In the genomic region with DNA sequence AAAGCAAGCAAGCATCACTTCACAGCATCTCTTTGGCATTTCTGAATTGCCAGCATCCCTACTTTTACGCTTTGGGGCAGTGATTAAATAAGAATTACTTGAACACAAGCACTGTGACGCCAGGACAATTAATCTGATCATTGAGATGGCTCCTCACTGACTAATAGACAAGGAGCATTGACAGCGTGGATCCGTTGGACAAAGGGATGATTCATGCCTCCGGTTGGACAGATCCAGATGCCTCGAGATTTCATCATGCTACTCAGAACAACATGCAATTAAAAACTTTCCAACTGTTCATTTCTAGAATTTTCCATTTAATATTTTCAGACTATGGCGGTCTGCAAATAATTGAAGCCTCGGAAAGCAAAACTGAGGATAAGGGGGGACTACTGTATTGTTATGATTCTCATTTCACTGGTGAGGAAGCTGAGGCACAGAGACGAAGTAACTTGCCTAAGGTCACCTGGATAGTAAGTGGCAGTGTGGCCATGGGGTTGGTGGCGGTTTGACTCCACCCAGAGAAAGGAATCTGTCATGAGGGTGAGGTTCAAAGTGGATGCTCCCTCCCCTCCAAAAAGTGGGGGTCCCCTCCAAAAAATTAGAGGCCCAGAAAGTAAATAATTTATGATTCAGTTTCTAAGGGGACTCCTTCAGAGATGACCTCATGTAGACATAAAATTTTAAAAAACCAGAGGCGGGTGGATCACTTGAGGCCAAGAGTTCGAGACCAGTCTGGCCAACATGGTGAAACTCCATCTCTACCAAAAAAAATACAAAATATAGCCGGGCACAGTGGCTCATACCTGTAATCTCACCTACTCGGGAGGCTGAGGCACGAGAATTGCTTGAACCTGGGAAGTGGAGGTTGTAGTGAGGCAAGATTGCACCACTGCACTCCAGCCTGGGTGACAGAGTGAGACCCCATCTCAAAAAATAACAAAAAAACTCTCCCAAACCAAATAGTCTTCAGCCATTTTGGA, we compare ENCODE assay signal across 12 cellular contexts. TPM values are rescaled to one million over a fixed set of nuclear protein-coding genes. Genes with fewer than 3 reads are reported as not detected.
DNase-seq lines count a peak whose midpoint lies in the region; ATAC-seq and TF ChIP-seq lines count a peak whose summit lies in the region.
"Had no signal": no experiment of that assay in that cellular context is flagged by ENCODE, and none has a peak within 500 bp of the region (broad histone marks: within the 10 kb centered on the region; RNA-seq: fewer than 3 reads in every experiment).

No MANE protein-coding gene starts in this region.

- H3K9me3 ChIP-seq in RWPE2 (ENCODE audit: severe bottlenecking) (no peaks in the 10 kb centered on the region), fibroblast of lung (ENCODE audit: control insufficient read depth, insufficient read depth, low read depth, low read length) (no peaks in the 10 kb centered on the region), WERI-Rb-1 (ENCODE audit: severe bottlenecking) (no peaks in the 10 kb centered on the region)

- H3K4me1 ChIP-seq in RWPE2 (ENCODE audit: insufficient read depth, poor library complexity, severe bottlenecking) (peaks cover 18% of the 10 kb centered on the region), fibroblast of lung (ENCODE audit: control insufficient read depth, extremely low read depth, insufficient read depth, low read length) (peaks cover 4% of the 10 kb centered on the region)

- H3K27ac ChIP-seq in RWPE2 (ENCODE audit: poor library complexity, severe bottlenecking) (peak overlapping the region; percentile 4), fibroblast of lung (ENCODE audit: insufficient read depth, low read length) (no peak overlapping the region), WERI-Rb-1 (no peak overlapping the region)

- H3K27me3 ChIP-seq in RWPE2 (ENCODE audit: insufficient read depth, poor library complexity, severe bottlenecking) (no peaks in the 10 kb centered on the region), fibroblast of lung (ENCODE audit: control insufficient read depth, insufficient read depth, low read length) (no peaks in the 10 kb centered on the region), WERI-Rb-1 (ENCODE audit: insufficient read depth, low read depth, severe bottlenecking) (no peaks in the 10 kb centered on the region)

- H3K4me2 ChIP-seq in fibroblast of lung (ENCODE audit: extremely low read depth, insufficient read depth, low read length) = no peak overlapping the region

- no peaks in the 10 kb centered on the region for H3K36me3 ChIP-seq in RWPE2 (ENCODE audit: low read depth)
- H3K36me3 ChIP-seq in fibroblast of lung (ENCODE audit: control insufficient read depth, insufficient read depth, low read length) = no peaks in the 10 kb centered on the region
- H3K36me3 ChIP-seq in WERI-Rb-1 = no peaks in the 10 kb centered on the region

- H3K79me2 ChIP-seq in fibroblast of lung (ENCODE audit: control insufficient read depth, insufficient read depth, low read length) = no peaks in the 10 kb centered on the region

- H3K4me3 ChIP-seq in RWPE2 (ENCODE audit: severe bottlenecking) (no peak overlapping the region), fibroblast of lung (replicated peaks in 1 of 4; ENCODE audit: control extremely low read depth in 1 of 4, insufficient read depth in 1 of 4, low read depth in 3 of 4, low read length in 4 of 4) (no peak overlapping the region), WERI-Rb-1 (ENCODE audit: low read depth, low read length) (no peak overlapping the region)

- no peak overlapping the region for H2AFZ ChIP-seq in fibroblast of lung (ENCODE audit: low read length)

- no peak for TF ChIP-seq CTCF in RWPE2 (IDR thresholded peaks at IDR 0.05; ENCODE audit: poor library complexity, severe bottlenecking)
- no peak for TF ChIP-seq CTCF in fibroblast of lung (conservative IDR thresholded peaks at IDR 0.05 in 1 of 2, IDR thresholded peaks at IDR 0.05 in 1 of 2; ENCODE audit: low read depth in 1 of 2, low read length in 2 of 2)
- no peak for TF ChIP-seq CTCF in WERI-Rb-1 (IDR thresholded peaks at IDR 0.05; ENCODE audit: low read depth, low read length)

- DNase-seq in HCEC 1CT (peak; percentile 74), RWPE2 (ENCODE audit: low spot score) (no peak), fibroblast of lung (ENCODE audit: low read depth in 2 of 2) (peak; percentile 49 to 65), pons (ENCODE audit: low spot score) (peak; percentile 84), WERI-Rb-1 (no peak)
- DNase-seq in stimulated activated naive CD4-positive, alpha-beta T cell (lab: John Stamatoyannopoulos, UW) = no peak
- DNase-seq: activated CD4-positive, CD25-positive, alpha-beta regulatory T cell treated with anti-CD3 and anti-CD28 coated beads, Interleukin-2, amount 50 U/mL, for 72 hours; NCI-H2171 had no signal

- no peaks in the 10 kb centered on the region for H4K20me1 ChIP-seq in fibroblast of lung (ENCODE audit: control insufficient read depth, extremely low read depth, insufficient read depth, low read length)

- no peak overlapping the region for H3K9ac ChIP-seq in fibroblast of lung (ENCODE audit: insufficient read depth, low read length)

- ATAC-seq in RWPE2 (ENCODE audit: low read depth) (peak; percentile 55), HG02981 (IDR thresholded peaks at IDR 0.05; ENCODE audit: unreplicated experiment) (no peak)
- ATAC-seq: Right ventricle myocardium inferior had no signal

RNA-seq across cellular contexts. Expression of a gene that starts 12.3 kb away (rescaled TPM):
- not detected in 2 replicates for total RNA-seq in fibroblast of lung
- polyA plus RNA-seq in fibroblast of lung = not detected in 2 replicates
- polyA plus RNA-seq in fibroblast of lung (2012) = not detected in 2 replicates
- not detected in 2 replicates for polyA minus RNA-seq in fibroblast of lung (ENCODE audit: low replicate concordance)
- total RNA-seq: chondrocyte had no signal
- polyA plus RNA-seq: IgD-negative memory B cell had no signal

Comparison
In these comparisons a context has a peak if more than half of its experiments do, and no peak if none do; other contexts are left out.
1. DNase-seq: peak in HCEC 1CT (single experiment), fibroblast of lung (2 of 2) and pons (single experiment); none in RWPE2 (single experiment), WERI-Rb-1 (single experiment) and stimulated activated naive CD4-positive, alpha-beta T cell (0 of 6).